Comparison of ENCODE assay signal across 8 cellular contexts in the genomic region with DNA sequence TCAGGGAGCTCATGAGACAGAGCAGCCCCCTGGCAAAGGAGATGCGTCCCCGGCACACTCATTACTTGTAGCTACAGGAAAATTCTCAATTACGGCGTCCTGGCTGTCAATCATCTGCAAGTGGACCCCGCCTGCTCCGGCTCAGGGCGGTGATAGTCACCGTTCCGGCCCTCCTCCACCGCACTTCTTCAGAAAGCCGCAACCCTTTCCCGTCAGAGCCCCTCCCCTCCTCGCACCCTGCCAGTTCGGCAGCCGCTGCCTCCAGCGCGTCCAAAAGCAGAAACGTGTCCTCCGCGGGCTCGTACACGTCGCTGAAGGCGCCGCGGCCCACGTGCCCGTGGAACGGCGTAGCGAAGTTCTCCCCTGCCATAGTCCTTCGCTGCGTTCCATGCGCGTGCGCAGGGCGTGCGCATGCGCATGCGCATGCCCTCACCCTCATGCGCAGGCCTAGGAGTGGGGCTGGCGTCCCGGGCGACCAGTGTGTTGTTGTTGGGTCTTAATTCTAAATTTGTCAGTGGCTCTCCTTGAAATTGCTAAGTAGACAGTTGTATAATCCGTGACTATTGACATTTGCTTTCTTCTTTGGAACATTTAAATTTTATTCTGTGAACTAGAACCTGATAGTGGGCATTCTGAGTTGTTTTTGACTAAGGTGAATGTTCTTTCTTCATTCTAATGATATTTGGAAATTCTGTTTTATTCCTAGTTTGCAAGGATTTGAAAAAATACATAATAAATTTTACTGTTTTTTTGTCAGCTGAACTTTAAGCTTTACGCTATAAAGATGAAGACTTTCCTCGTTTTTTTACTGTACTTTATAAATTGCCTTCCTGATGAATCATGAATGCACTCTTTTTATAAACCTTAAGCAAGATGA.
DNase-seq lines count a peak whose midpoint lies in the region; ATAC-seq, FAIRE-seq and TF ChIP-seq lines count a peak whose summit lies in the region.

No MANE protein-coding gene starts in this region.

- DNase-seq in NCI-H526 treated with DMSO at 0.1 percent for 48 hours (lab: John Stamatoyannopoulos, UW) (peak; percentile 88), HepG2 (ENCODE audit: low spot score) (peak; percentile 82)
- peak; percentile 95 for DNase-seq in activated CD4-positive, alpha-beta T cell treated with anti-CD3 and anti-CD28 coated beads, Interleukin-2, amount 10 ng/mL, durations not matched to agents 7 days and 5 days
- DNase-seq in stimulated activated CD4-positive, alpha-beta T cell treated with anti-CD3 and anti-CD28 coated beads, Interleukin-2, amount 100 ng/mL, for 48 hours: peak; percentile 81 to 84

- peaks cover 19% of the 10 kb centered on the region for H3K4me1 Mint-ChIP-seq in activated CD4-positive, alpha-beta T cell treated with anti-CD3 and anti-CD28 coated beads, Interleukin-2, amount 10 ng/mL, durations not matched to agents 7 days and 5 days
- no peaks in the 10 kb centered on the region for H3K4me1 Mint-ChIP-seq in dendritic cell treated with granulocyte-macrophage colony-stimulating factor and Interleukin-4, amounts not matched to agents 40 ng/mL and 50 ng/mL, for 4 days (ENCODE audit: low read depth)

- TF ChIP-seq EP300 in HepG2 (IDR thresholded peaks at IDR 0.05; ENCODE audit: low read depth in 2 of 2, low read length in 2 of 2) (no peak), HepG2 (CRISPR knock-in tag; IDR thresholded peaks at IDR 0.05; ENCODE audit: borderline replicate concordance) (peak; percentile 60; the same call in 1 of the 2 replicates)

- BruUV-seq in HepG2 (replicated peaks; lab: Mats Ljungman, UMichigan): no TSS peak

- ATAC-seq in GM19351 (IDR thresholded peaks at IDR 0.05; ENCODE audit: unreplicated experiment) (peak; percentile 94), HG03520 (IDR thresholded peaks at IDR 0.05; ENCODE audit: unreplicated experiment) (peak; percentile 94), HepG2 (peak; percentile 99)

- H3K27me3 ChIP-seq in BLaER1 treated with 17β-estradiol and CSF1 and Interleukin-3, amounts not matched to agents 10 nM and 100 nM: no peaks in the 10 kb centered on the region
- no peaks in the 10 kb centered on the region; a peak in 1 of 5 replicates for H3K27me3 ChIP-seq in HepG2 (ENCODE audit: control insufficient read depth in 1 of 2, insufficient read depth in 2 of 2, low read length in 2 of 2)

- POLR2A ChIA-PET in activated CD4-positive, alpha-beta T cell treated with anti-CD3 and anti-CD28 coated beads, Interleukin-2, amount 10 ng/mL, durations not matched to agents 7 days and 5 days (lab: Charles Lee): no interaction called here
- POLR2A ChIA-PET in HepG2 (lab: Yijun Ruan, JAX): interaction anchor here (0.7 to 1.6 kb wide), 6 partner anchors 12 to 189 kb away, joined by 3 to 4 read pairs (median 3); a partner anchor contains a TSS

- H3K4me3 Mint-ChIP-seq in activated CD4-positive, alpha-beta T cell treated with anti-CD3 and anti-CD28 coated beads, Interleukin-2, amount 10 ng/mL, durations not matched to agents 7 days and 5 days: peak overlapping the region; percentile 84
- peak overlapping the region; percentile 90 for H3K4me3 Mint-ChIP-seq in dendritic cell treated with granulocyte-macrophage colony-stimulating factor and Interleukin-4, amounts not matched to agents 40 ng/mL and 50 ng/mL, for 4 days

- peaks cover 10% of the 10 kb centered on the region for H3K27me3 Mint-ChIP-seq in activated CD4-positive, alpha-beta T cell treated with anti-CD3 and anti-CD28 coated beads, Interleukin-2, amount 10 ng/mL, durations not matched to agents 7 days and 5 days
- peaks cover 18% of the 10 kb centered on the region for H3K27me3 Mint-ChIP-seq in dendritic cell treated with granulocyte-macrophage colony-stimulating factor and Interleukin-4, amounts not matched to agents 40 ng/mL and 50 ng/mL, for 4 days

- no peak for FAIRE-seq in HepG2 (lab: Jason Lieb, UNC)

- H3K27ac ChIP-seq in BLaER1 treated with 17β-estradiol and CSF1 and Interleukin-3, amounts not matched to agents 10 nM and 100 nM: peak overlapping the region; percentile 66 to 87 (median 79); a peak in 21 of 22 replicates
- peak overlapping the region; percentile 88 for H3K27ac ChIP-seq in HepG2 (ENCODE audit: extremely low read length, insufficient read depth, low read length)

- H3K79me2 ChIP-seq in HepG2 (ENCODE audit: insufficient read depth, low read length): no peaks in the 10 kb centered on the region

- H3K4me1 ChIP-seq in BLaER1 treated with 17β-estradiol and CSF1 and Interleukin-3, amounts not matched to agents 10 nM and 100 nM: peaks cover 8 to 15% (median 10%) of the 10 kb centered on the region in 10 experiments; a peak in 19 of 20 replicates
- H3K4me1 ChIP-seq in HepG2 (ENCODE audit: insufficient read depth, low read length): peaks cover 19% of the 10 kb centered on the region

- peaks cover 3% of the 10 kb centered on the region for H3K9me3 Mint-ChIP-seq in activated CD4-positive, alpha-beta T cell treated with anti-CD3 and anti-CD28 coated beads, Interleukin-2, amount 10 ng/mL, durations not matched to agents 7 days and 5 days
- no peaks in the 10 kb centered on the region for H3K9me3 Mint-ChIP-seq in dendritic cell treated with granulocyte-macrophage colony-stimulating factor and Interleukin-4, amounts not matched to agents 40 ng/mL and 50 ng/mL, for 4 days

- TF ChIP-seq CTCF in HepG2 (CRISPR knock-in tag; IDR thresholded peaks at IDR 0.05): 0 out of 2 replicates have a peak, but pooled peaks have one; percentile 14

- WGBS in HepG2 (ENCODE audit: low lambda C conversion rate): 10% methylated on average over 25 of the region's 47 CpGs

- TF ChIP-seq POLR2A in HepG2 (IDR thresholded peaks at IDR 0.05; ENCODE audit: insufficient read depth in 1 of 2, low read depth in 2 of 2, low read length in 2 of 2): peak; percentile 84 to 95

- H3K36me3 ChIP-seq in BLaER1 treated with 17β-estradiol and CSF1 and Interleukin-3, amounts not matched to agents 10 nM and 100 nM: peaks cover 8 to 23% (median 14%) of the 10 kb centered on the region in 11 experiments; a peak in 16 of 22 replicates
- peaks cover 0 to 12% of the 10 kb centered on the region in 2 experiments; a peak in 1 of 5 replicates for H3K36me3 ChIP-seq in HepG2 (replicated peaks in 1 of 2; ENCODE audit: control insufficient read depth in 1 of 2, insufficient read depth in 2 of 2, low read length in 2 of 2)

- peak; percentile 37; the same call in 1 of the 2 replicates for TF ChIP-seq RAD21 in HepG2 (CRISPR knock-in tag; IDR thresholded peaks at IDR 0.05)

- H3K36me3 Mint-ChIP-seq in activated CD4-positive, alpha-beta T cell treated with anti-CD3 and anti-CD28 coated beads, Interleukin-2, amount 10 ng/mL, durations not matched to agents 7 days and 5 days (ENCODE audit: low read depth): peaks cover 9% of the 10 kb centered on the region
- peaks cover 5% of the 10 kb centered on the region for H3K36me3 Mint-ChIP-seq in dendritic cell treated with granulocyte-macrophage colony-stimulating factor and Interleukin-4, amounts not matched to agents 40 ng/mL and 50 ng/mL, for 4 days (ENCODE audit: low read depth)

- H4K20me1 ChIP-seq in BLaER1 treated with 17β-estradiol and CSF1 and Interleukin-3, amounts not matched to agents 10 nM and 100 nM: no peaks in the 10 kb centered on the region
- no peaks in the 10 kb centered on the region for H4K20me1 ChIP-seq in HepG2 (ENCODE audit: insufficient read depth, low read length)

- H3K9me3 ChIP-seq in BLaER1 treated with 17β-estradiol and CSF1 and Interleukin-3, amounts not matched to agents 10 nM and 100 nM (replicated peaks in 1 of 11): peaks cover 0 to 13% (median 4%) of the 10 kb centered on the region in 11 experiments; a peak in 5 of 22 replicates
- no peaks in the 10 kb centered on the region for H3K9me3 ChIP-seq in HepG2 (ENCODE audit: low read length)

- peak overlapping the region; percentile 71 to 84 (median 80) for H3K9ac ChIP-seq in BLaER1 treated with 17β-estradiol and CSF1 and Interleukin-3, amounts not matched to agents 10 nM and 100 nM
- H3K9ac ChIP-seq in HepG2 (ENCODE audit: insufficient read depth, low read depth, low read length): peak overlapping the region; percentile 81

- peak overlapping the region; percentile 96 for H3K27ac Mint-ChIP-seq in activated CD4-positive, alpha-beta T cell treated with anti-CD3 and anti-CD28 coated beads, Interleukin-2, amount 10 ng/mL, durations not matched to agents 7 days and 5 days
- peak overlapping the region; percentile 98 for H3K27ac Mint-ChIP-seq in dendritic cell treated with granulocyte-macrophage colony-stimulating factor and Interleukin-4, amounts not matched to agents 40 ng/mL and 50 ng/mL, for 4 days

- H3K4me2 ChIP-seq in BLaER1 treated with 17β-estradiol and CSF1 and Interleukin-3, amounts not matched to agents 10 nM and 100 nM: peak overlapping the region; percentile 64 to 84 (median 76)
- peak overlapping the region; percentile 87 for H3K4me2 ChIP-seq in HepG2 (ENCODE audit: low read depth, low read length)

- intact Hi-C loops in dendritic cell treated with granulocyte-macrophage colony-stimulating factor and Interleukin-4, amounts not matched to agents 40 ng/mL and 50 ng/mL, for 4 days (cut with micrococcal nuclease): loop anchor here (10.0 kb wide), 1 partner anchor 110 kb away; a partner anchor contains a TSS
- intact Hi-C loops in HepG2 (cut with micrococcal nuclease; ENCODE audit: unreplicated experiment): loop anchor here (2.0 kb wide), 1 partner anchor 28 kb away; no protein-coding TSS in a partner anchor

- in situ Hi-C loops in HepG2 (cut with HindIII; ENCODE audit: extremely low pct_ligation_motif_present, low pct_unique_long_range_greater_than_20kb): no loop called here

- H2AFZ ChIP-seq in HepG2 (ENCODE audit: low read length): peak overlapping the region; percentile 88

- H3K4me3 ChIP-seq in BLaER1 treated with 17β-estradiol and CSF1 and Interleukin-3, amounts not matched to agents 10 nM and 100 nM: peak overlapping the region; percentile 57 to 72 (median 64)
- peak overlapping the region; percentile 58 to 76 (median 65) for H3K4me3 ChIP-seq in HepG2 (replicated peaks in 1 of 3; ENCODE audit: insufficient read depth in 1 of 3, low read depth in 2 of 3, low read length in 3 of 3)

- CTCF ChIA-PET in activated CD4-positive, alpha-beta T cell treated with anti-CD3 and anti-CD28 coated beads, Interleukin-2, amount 10 ng/mL, durations not matched to agents 7 days and 5 days (lab: Charles Lee): interaction anchor here (0.6 to 1.4 kb wide), 5 partner anchors 13 to 236 kb away, joined by 3 to 4 read pairs (median 3); no protein-coding TSS in a partner anchor
- CTCF ChIA-PET in HepG2 (lab: Yijun Ruan, JAX; ENCODE audit: low intra/inter-chr PET ratio, low total read pairs): no interaction called here

TF ChIP-seq in HepG2, 621 proteins besides CTCF, POLR2A, EP300 and RAD21 (continues in another document):
- TF ChIP-seq, protein P1, sequence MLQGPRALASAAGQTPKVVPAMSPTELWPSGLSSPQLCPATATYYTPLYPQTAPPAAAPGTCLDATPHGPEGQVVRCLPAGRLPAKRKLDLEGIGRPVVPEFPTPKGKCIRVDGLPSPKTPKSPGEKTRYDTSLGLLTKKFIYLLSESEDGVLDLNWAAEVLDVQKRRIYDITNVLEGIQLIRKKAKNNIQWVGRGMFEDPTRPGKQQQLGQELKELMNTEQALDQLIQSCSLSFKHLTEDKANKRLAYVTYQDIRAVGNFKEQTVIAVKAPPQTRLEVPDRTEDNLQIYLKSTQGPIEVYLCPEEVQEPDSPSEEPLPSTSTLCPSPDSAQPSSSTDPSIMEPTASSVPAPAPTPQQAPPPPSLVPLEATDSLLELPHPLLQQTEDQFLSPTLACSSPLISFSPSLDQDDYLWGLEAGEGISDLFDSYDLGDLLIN (CRISPR knock-in tag; IDR thresholded peaks at IDR 0.05; ENCODE audit: borderline replicate concordance): peak; percentile 95; the same call in 1 of the 2 replicates

Comparison
In these comparisons a context has a peak if more than half of its experiments do, and no peak if none do; other contexts are left out.
1. Peak in every context shown above with its lines: DNase-seq, ATAC-seq, H3K4me3 ChIP-seq and H3K27ac ChIP-seq.